24 cellular contexts compared by ENCODE assay signal in the genomic region with DNA sequence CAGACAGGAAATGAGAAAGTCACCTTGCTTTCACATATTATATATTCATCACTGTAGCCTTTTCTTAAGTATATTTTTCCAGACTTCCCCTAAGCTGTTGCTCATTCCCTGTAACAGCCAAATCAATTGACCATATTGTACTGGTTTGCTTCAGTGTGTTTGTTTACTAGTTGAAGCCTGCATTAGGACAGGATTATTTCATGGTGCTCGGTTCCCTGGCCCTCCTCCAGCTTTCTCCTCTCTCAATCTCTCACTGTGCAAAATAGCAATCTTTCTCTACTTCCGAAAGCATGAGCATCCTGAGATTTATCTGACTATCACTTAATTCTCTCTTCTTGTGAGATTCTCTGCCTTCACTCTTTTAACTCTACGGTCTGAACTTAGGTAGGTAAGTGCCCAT. TPM values are rescaled to one million over a fixed set of nuclear protein-coding genes. Genes with fewer than 3 reads are reported as not detected.
"Had no signal": no experiment of that assay in that cellular context is flagged by ENCODE, and none has a peak within 500 bp of the region (broad histone marks: within the 10 kb centered on the region; RNA-seq: fewer than 3 reads in every experiment).

No MANE protein-coding gene starts in this region.

- DNase-seq: cortex of kidney; effector memory CD4-positive, alpha-beta T cell; esophagus squamous epithelium; foreskin fibroblast; left colon; left ventricle myocardium superior; mesenchymal stem cell; midbrain; naive B cell; psoas muscle; retina; right lobe of liver; stimulated activated CD4-positive, alpha-beta T cell treated with anti-CD3 and anti-CD28 coated beads, Interleukin-4, amount 100 ng/mL, for 1 hour; stimulated activated CD8-positive, alpha-beta memory T cell treated with anti-CD3 and anti-CD28 coated beads, Interleukin-4, amount 100 ng/mL, for 48 hours; stimulated activated naive CD8-positive, alpha-beta T cell treated with anti-CD3 and anti-CD28 coated beads, Interleukin-15, Interleukin-2, amounts not matched to agents 100 U/mL and 50 U/mL, for 24 hours; tibial artery; upper lobe of right lung had no signal

- H3K36me3 ChIP-seq: esophagus squamous epithelium, right lobe of liver, suprapubic skin, tibial artery, upper lobe of right lung, vagina had no signal

- H3K4me1 ChIP-seq: psoas muscle, upper lobe of right lung had no signal

- H3K9me3 ChIP-seq: esophagus squamous epithelium, psoas muscle, right lobe of liver, suprapubic skin, tibial artery, upper lobe of right lung, vagina had no signal

- ATAC-seq: left colon; left ventricle myocardium superior; psoas muscle; right lobe of liver; stimulated activated effector memory CD8-positive, alpha-beta T cell treated with anti-CD3 and anti-CD28 coated beads, Interleukin-12 subunit alpha, Interleukin-12 subunit beta, amount 100 ng/mL, for 72 hours; stimulated activated naive CD8-positive, alpha-beta T cell treated with anti-CD3 and anti-CD28 coated beads, Interleukin-15, Interleukin-2, amounts not matched to agents 100 U/mL and 50 U/mL, for 24 hours; upper lobe of right lung had no signal

- H3K4me3 ChIP-seq: esophagus squamous epithelium, lung, psoas muscle, right lobe of liver, suprapubic skin, tibial artery, upper lobe of right lung, vagina had no signal

- H3K27ac ChIP-seq: epithelial cell of prostate, esophagus squamous epithelium, psoas muscle, right lobe of liver, suprapubic skin, tibial artery, upper lobe of right lung, vagina had no signal

RNA-seq across cellular contexts. Expression of a gene that starts 2.4 kb away (rescaled TPM):
- total RNA-seq: esophagus squamous epithelium, kidney epithelial cell, left colon, left ventricle myocardium superior, lung, omental fat pad, psoas muscle, right lobe of liver, suprapubic skin, upper lobe of right lung, vagina had no signal
- polyA plus RNA-seq: lung, psoas muscle had no signal
